Comparison of ENCODE assay signal across 16 cellular contexts in the genomic region with DNA sequence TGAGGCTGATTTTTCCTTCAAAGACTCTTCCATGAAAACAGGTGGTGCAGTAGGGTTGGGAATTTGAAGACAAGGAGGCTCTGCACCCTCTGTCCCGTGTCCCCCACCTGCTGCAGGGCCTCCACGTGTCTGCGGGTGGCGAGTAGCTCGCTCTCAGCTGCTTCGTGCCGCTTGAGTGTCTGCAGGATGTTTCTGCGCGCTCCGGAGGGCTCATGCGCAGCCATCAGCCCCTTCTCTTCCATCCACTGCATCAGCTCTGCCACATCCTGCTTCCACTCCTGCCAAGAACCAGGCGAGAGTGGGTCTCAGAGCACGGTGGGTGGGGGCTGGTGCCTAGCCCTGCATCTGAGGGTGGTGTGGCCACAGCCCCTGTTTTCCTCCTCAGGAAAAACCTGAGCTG. TPM values are rescaled to one million over a fixed set of nuclear protein-coding genes. Genes with fewer than 3 reads are reported as not detected.
DNase-seq lines count a peak whose midpoint lies in the region; ATAC-seq and TF ChIP-seq lines count a peak whose summit lies in the region.
"Had no signal": no experiment of that assay in that cellular context is flagged by ENCODE, and none has a peak within 500 bp of the region (broad histone marks: within the 10 kb centered on the region; RNA-seq: fewer than 3 reads in every experiment).

No MANE protein-coding gene starts in this region.

- H3K79me2 ChIP-seq in OCI-LY7 (ENCODE audit: insufficient read depth, low read depth, low read length): no peaks in the 10 kb centered on the region

- H3K4me1 ChIP-seq in OCI-LY7 (ENCODE audit: insufficient read depth, low read length, poor library complexity, severe bottlenecking): no peaks in the 10 kb centered on the region
- H3K4me1 ChIP-seq: HAP-1 had no signal

- H3K27ac Mint-ChIP-seq in activated naive CD4-positive, alpha-beta T cell treated with anti-CD3 and anti-CD28 coated beads, Interleukin-2, amount 10 ng/mL, durations not matched to agents 7 days and 5 days: peak overlapping the region; percentile 60
- H3K27ac Mint-ChIP-seq in naive B cell: no peak overlapping the region
- H3K27ac Mint-ChIP-seq: CD4-positive, alpha-beta T cell had no signal

- H4K20me1 ChIP-seq in OCI-LY7 (ENCODE audit: insufficient read depth, low read length): no peaks in the 10 kb centered on the region

- H3K4me2 ChIP-seq in OCI-LY7 (ENCODE audit: low read length): no peak overlapping the region

- CTCF ChIA-PET in activated naive CD4-positive, alpha-beta T cell treated with anti-CD3 and anti-CD28 coated beads, Interleukin-2, amount 10 ng/mL, durations not matched to agents 7 days and 5 days (lab: Charles Lee): no interaction called here
- CTCF ChIA-PET in OCI-LY7 (lab: Charles Lee; ENCODE audit: unreplicated experiment): no interaction called here

- H3K4me1 Mint-ChIP-seq in activated naive CD4-positive, alpha-beta T cell treated with anti-CD3 and anti-CD28 coated beads, Interleukin-2, amount 10 ng/mL, durations not matched to agents 7 days and 5 days: peaks cover 3% of the 10 kb centered on the region
- peaks cover 9 to 14% (median 11%) of the 10 kb centered on the region in 3 donors for H3K4me1 Mint-ChIP-seq in naive B cell

- no peaks in the 10 kb centered on the region for H3K9me2 ChIP-seq in OCI-LY7 (ENCODE audit: insufficient read depth, low read length)

- H3K27me3 Mint-ChIP-seq in activated naive CD4-positive, alpha-beta T cell treated with anti-CD3 and anti-CD28 coated beads, Interleukin-2, amount 10 ng/mL, durations not matched to agents 7 days and 5 days: peaks cover 52% of the 10 kb centered on the region
- peaks cover 6 to 40% (median 30%) of the 10 kb centered on the region in 3 donors for H3K27me3 Mint-ChIP-seq in naive B cell

- H3K36me3 Mint-ChIP-seq in activated naive CD4-positive, alpha-beta T cell treated with anti-CD3 and anti-CD28 coated beads, Interleukin-2, amount 10 ng/mL, durations not matched to agents 7 days and 5 days: no peaks in the 10 kb centered on the region
- no peaks in the 10 kb centered on the region for H3K36me3 Mint-ChIP-seq in naive B cell

- no peak overlapping the region for H2AFZ ChIP-seq in OCI-LY7 (ENCODE audit: low read length)
- H2AFZ ChIP-seq: GM23248 had no signal

- TF ChIP-seq CTCF in OCI-LY7 (conservative IDR thresholded peaks at IDR 0.05; ENCODE audit: low read length): no peak

- intact Hi-C loops in OCI-LY7 (cut with micrococcal nuclease; ENCODE audit: unreplicated experiment): no loop called here

- no peaks in the 10 kb centered on the region for H3K9me3 ChIP-seq in OCI-LY7 (ENCODE audit: low read length)
- H3K9me3 ChIP-seq: HAP-1, SJCRH30 had no signal

- DNase-seq in activated naive CD4-positive, alpha-beta T cell treated with anti-CD3 and anti-CD28 coated beads, Interleukin-2, amount 10 ng/mL, durations not matched to agents 7 days and 5 days: no peak
- no peak for DNase-seq in activated naive CD4-positive, alpha-beta T cell treated with anti-CD3 and anti-CD28 coated beads, Interleukin-2, amount 50 U/mL, for 16 hours
- DNase-seq in OCI-LY7 (ENCODE audit: low spot score): peak; percentile 25
- DNase-seq in naive B cell: peak; percentile 14
- DNase-seq in activated CD4-positive, alpha-beta T cell treated with anti-CD3 and anti-CD28 coated beads for 4 hours: no peak
- DNase-seq in NCI-H1048 (lab: John Stamatoyannopoulos, UW): no peak
- no peak for DNase-seq in H4 (ENCODE audit: low spot score)
- DNase-seq: CD4-positive, alpha-beta T cell; GM23248; KBM-7; NCI-H2029; NCI-H524 treated with DMSO at 0.1 percent for 48 hours; OCI-M1; SJCRH30 had no signal

- H3K36me3 ChIP-seq in OCI-LY7 (ENCODE audit: insufficient read depth, low read length): no peaks in the 10 kb centered on the region
- H3K36me3 ChIP-seq: HAP-1, SJCRH30 had no signal

- no peak overlapping the region for H3K4me3 Mint-ChIP-seq in activated naive CD4-positive, alpha-beta T cell treated with anti-CD3 and anti-CD28 coated beads, Interleukin-2, amount 10 ng/mL, durations not matched to agents 7 days and 5 days
- H3K4me3 Mint-ChIP-seq in naive B cell: peak overlapping the region in 1 of 8 donors; percentile 14
- H3K4me3 Mint-ChIP-seq: CD4-positive, alpha-beta T cell had no signal

- ATAC-seq in naive B cell (ENCODE audit: low read depth in 2 of 2): peak; percentile 76 to 77

- H3K4me3 ChIP-seq in OCI-LY7 (ENCODE audit: low read depth, low read length, poor library complexity, severe bottlenecking): no peak overlapping the region
- H3K4me3 ChIP-seq: GM23248, HAP-1, SJCRH30 had no signal

- no TSS peak for BruUV-seq in OCI-LY7 (replicated peaks; lab: Mats Ljungman, UMichigan)

- H3K9me3 Mint-ChIP-seq in activated naive CD4-positive, alpha-beta T cell treated with anti-CD3 and anti-CD28 coated beads, Interleukin-2, amount 10 ng/mL, durations not matched to agents 7 days and 5 days: no peaks in the 10 kb centered on the region
- no peaks in the 10 kb centered on the region for H3K9me3 Mint-ChIP-seq in naive B cell
- H3K9me3 Mint-ChIP-seq: CD4-positive, alpha-beta T cell had no signal

- POLR2A ChIA-PET in OCI-LY7 (lab: Charles Lee): no interaction called here

- no peak overlapping the region for H3K27ac ChIP-seq in OCI-LY7 (ENCODE audit: low read depth, low read length, poor library complexity, severe bottlenecking)
- H3K27ac ChIP-seq: GM23248, HL-60, SJCRH30 had no signal

RNA-seq across cellular contexts. Expression of gene SPTBN5, which starts 17.8 kb away (rescaled TPM):
- total RNA-seq in OCI-LY7 (2014; rRNA removed; shearing (Covaris generic)): 0.03 TPM in 2 replicates
- total RNA-seq in OCI-LY7 (2022): 0.04 and 0.17 TPM in 2 replicates
- polyA plus RNA-seq in naive B cell (ENCODE audit: low read depth in 6 of 6): not detected
- not detected in 2 replicates for total RNA-seq in H4 (2014; rRNA removed; shearing (Covaris generic))

RNA-seq across cellular contexts. Expression of gene PLA2G4B, which starts 37.4 kb away (rescaled TPM):
- 9.4 and 11.1 TPM in 2 replicates for total RNA-seq in OCI-LY7 (2014; rRNA removed; shearing (Covaris generic))
- 9.5 and 12.0 TPM in 2 replicates for total RNA-seq in OCI-LY7 (2022)
- polyA plus RNA-seq in naive B cell (ENCODE audit: low read depth in 6 of 6): 1 to 10 TPM in 1 of 6 donors, under 1 TPM in 3, not detected in 2; 0.45 to 1.5 (median 0.48) TPM
- 0.62 TPM in 1 of 2 replicates, not detected in the other for total RNA-seq in H4 (2014; rRNA removed; shearing (Covaris generic))

RNA-seq across cellular contexts. Expression of gene JMJD7, which starts 48.1 kb away (rescaled TPM):
- total RNA-seq in OCI-LY7 (2014; rRNA removed; shearing (Covaris generic)): 3.0 and 5.4 TPM in 2 replicates
- total RNA-seq in OCI-LY7 (2022): 14.1 and 16.0 TPM in 2 replicates
- polyA plus RNA-seq in naive B cell (ENCODE audit: low read depth in 6 of 6): 10 to 100 TPM; 11.3 to 32.6 (median 14.3) TPM
- 9.2 and 9.4 TPM in 2 replicates for total RNA-seq in H4 (2014; rRNA removed; shearing (Covaris generic))

Comparison
In these comparisons a context has a peak if more than half of its experiments do, and no peak if none do; other contexts are left out.
1. DNase-seq: peak in OCI-LY7 (single experiment) and naive B cell (single experiment); none in activated naive CD4-positive, alpha-beta T cell treated with anti-CD3 and anti-CD28 coated beads, Interleukin-2, amount 10 ng/mL, durations not matched to agents 7 days and 5 days (single experiment), activated naive CD4-positive, alpha-beta T cell treated with anti-CD3 and anti-CD28 coated beads, Interleukin-2, amount 50 U/mL, for 16 hours (single experiment), activated CD4-positive, alpha-beta T cell treated with anti-CD3 and anti-CD28 coated beads for 4 hours (0 of 2), NCI-H1048 (single experiment) and H4 (single experiment).